Comparison of ENCODE assay signal across 1 cellular context in the genomic region with DNA sequence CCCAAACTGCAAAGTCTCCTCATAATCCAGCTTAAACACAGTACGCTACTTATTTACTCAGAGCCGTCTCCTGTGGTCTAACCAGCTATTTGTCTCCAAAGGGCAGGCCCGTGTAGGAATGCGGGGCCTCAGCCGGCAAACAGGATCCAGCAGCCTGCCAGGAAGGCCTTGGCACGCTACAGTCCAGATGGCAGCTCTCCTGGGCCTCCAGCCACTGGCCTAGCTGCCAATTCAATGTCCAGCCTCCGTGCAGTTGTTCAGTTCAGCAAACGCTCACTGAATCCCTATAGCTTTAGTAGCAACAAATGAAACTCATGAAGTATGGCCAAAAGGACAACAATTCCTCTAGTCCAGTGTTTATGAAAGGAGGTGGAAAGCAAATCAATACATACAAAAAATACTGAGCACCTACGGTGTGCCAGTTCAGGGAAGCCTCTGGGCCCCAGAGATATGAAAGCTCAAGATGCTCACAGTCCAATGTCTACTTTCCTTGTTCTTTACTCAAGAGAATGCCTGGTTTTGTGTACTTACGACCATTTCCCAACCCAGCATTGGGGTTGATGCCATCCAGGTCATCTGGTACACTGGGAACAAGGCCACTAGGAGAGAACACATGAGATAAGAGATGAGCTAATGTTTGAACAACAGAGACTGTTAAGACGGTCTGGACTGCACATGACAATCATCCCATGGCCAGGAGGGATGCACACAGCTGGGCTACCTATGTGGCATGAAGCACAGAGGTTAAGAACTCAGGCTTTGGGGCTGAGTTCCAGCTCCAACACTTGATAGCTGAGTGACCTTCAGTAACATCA.
TF ChIP-seq lines count a peak whose summit lies in the region.

No MANE protein-coding gene starts in this region.

TF ChIP-seq in HepG2, 621 proteins besides CTCF, POLR2A, EP300 and RAD21 (continues in another document):
- TF ChIP-seq ATF6 (CRISPR knock-in tag; conservative IDR thresholded peaks at IDR 0.05) = no peak
- no peak; the same call in 1 of the 2 replicates for TF ChIP-seq ZNF619 (CRISPR knock-in tag; IDR thresholded peaks at IDR 0.05)
- TF ChIP-seq ZFY (CRISPR knock-in tag; IDR thresholded peaks at IDR 0.05) = peak; percentile 81
- TF ChIP-seq HBP1 (CRISPR knock-in tag; IDR thresholded peaks at IDR 0.05; ENCODE audit: low read depth) = no peak
- TF ChIP-seq ZNF839 (CRISPR knock-in tag; IDR thresholded peaks at IDR 0.05; ENCODE audit: borderline replicate concordance) = no peak; the same call in 1 of the 2 replicates
- TF ChIP-seq, protein P1, sequence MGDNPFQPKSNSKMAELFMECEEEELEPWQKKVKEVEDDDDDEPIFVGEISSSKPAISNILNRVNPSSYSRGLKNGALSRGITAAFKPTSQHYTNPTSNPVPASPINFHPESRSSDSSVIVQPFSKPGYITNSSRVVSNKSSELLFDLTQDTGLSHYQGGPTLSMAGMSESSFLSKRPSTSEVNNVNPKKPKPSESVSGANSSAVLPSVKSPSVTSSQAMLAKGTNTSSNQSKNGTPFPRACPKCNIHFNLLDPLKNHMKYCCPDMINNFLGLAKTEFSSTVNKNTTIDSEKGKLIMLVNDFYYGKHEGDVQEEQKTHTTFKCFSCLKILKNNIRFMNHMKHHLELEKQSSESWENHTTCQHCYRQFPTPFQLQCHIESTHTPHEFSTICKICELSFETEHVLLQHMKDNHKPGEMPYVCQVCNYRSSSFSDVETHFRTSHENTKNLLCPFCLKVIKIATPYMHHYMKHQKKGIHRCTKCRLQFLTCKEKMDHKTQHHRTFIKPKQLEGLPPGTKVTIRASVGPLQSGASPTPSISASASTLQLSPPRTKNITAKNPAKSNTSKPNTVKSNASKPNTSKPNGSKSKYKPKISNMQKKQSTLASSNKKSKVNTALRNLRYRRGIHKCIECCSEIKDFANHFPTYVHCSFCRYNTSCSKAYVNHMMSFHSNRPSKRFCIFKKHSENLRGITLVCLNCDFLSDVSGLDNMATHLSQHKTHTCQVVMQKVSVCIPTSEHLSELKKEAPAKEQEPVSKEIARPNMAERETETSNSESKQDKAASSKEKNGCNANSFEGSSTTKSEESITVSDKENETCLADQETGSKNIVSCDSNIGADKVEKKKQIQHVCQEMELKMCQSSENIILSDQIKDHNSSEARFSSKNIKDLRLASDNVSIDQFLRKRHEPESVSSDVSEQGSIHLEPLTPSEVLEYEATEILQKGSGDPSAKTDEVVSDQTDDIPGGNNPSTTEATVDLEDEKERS (CRISPR knock-in tag; IDR thresholded peaks at IDR 0.05) = peak; percentile 96
- TF ChIP-seq, protein P2, sequence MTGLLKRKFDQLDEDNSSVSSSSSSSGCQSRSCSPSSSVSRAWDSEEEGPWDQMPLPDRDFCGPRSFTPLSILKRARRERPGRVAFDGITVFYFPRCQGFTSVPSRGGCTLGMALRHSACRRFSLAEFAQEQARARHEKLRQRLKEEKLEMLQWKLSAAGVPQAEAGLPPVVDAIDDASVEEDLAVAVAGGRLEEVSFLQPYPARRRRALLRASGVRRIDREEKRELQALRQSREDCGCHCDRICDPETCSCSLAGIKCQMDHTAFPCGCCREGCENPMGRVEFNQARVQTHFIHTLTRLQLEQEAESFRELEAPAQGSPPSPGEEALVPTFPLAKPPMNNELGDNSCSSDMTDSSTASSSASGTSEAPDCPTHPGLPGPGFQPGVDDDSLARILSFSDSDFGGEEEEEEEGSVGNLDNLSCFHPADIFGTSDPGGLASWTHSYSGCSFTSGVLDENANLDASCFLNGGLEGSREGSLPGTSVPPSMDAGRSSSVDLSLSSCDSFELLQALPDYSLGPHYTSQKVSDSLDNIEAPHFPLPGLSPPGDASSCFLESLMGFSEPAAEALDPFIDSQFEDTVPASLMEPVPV (CRISPR knock-in tag; IDR thresholded peaks at IDR 0.05) = 0 out of 2 replicates have a peak, but pooled peaks have one; percentile 16
- TF ChIP-seq ATAD3A (CRISPR knock-in tag; IDR thresholded peaks at IDR 0.05) = no peak
- TF ChIP-seq ZKSCAN1 (IDR thresholded peaks at IDR 0.05; ENCODE audit: low read length) = peak; percentile 16; the same call in 1 of the 2 replicates
- peak; percentile 42; the same call in 1 of the 2 replicates for TF ChIP-seq KDM4B (CRISPR knock-in tag; IDR thresholded peaks at IDR 0.05)
- no peak for TF ChIP-seq NFYB (CRISPR knock-in tag; IDR thresholded peaks at IDR 0.05)
- TF ChIP-seq ZNF224 (CRISPR knock-in tag; IDR thresholded peaks at IDR 0.05) = peak; percentile 64; the same call in 1 of the 2 replicates
- TF ChIP-seq EHMT2 (IDR thresholded peaks at IDR 0.05; ENCODE audit: borderline replicate concordance, low read depth, low read length) = peak; percentile 91
- no peak for TF ChIP-seq ZNF496 (CRISPR knock-in tag; IDR thresholded peaks at IDR 0.05; ENCODE audit: insufficient replicate concordance)
- TF ChIP-seq ZNF660 (CRISPR knock-in tag; IDR thresholded peaks at IDR 0.05; ENCODE audit: borderline replicate concordance, low read depth) = no peak
- no peak for TF ChIP-seq EZH2 (conservative IDR thresholded peaks at IDR 0.05; ENCODE audit: low read depth, low read length)
- TF ChIP-seq NFRKB (IDR thresholded peaks at IDR 0.05) = no peak
- no peak for TF ChIP-seq NPAS2 (CRISPR knock-in tag; IDR thresholded peaks at IDR 0.05; ENCODE audit: borderline replicate concordance)
- TF ChIP-seq ZNF629 (CRISPR knock-in tag; conservative IDR thresholded peaks at IDR 0.05) = no peak; the same call in 1 of the 2 replicates
- no peak for TF ChIP-seq ZNF724P (CRISPR knock-in tag; IDR thresholded peaks at IDR 0.05; ENCODE audit: borderline replicate concordance)
- TF ChIP-seq NR3C1 (CRISPR knock-in tag; IDR thresholded peaks at IDR 0.05) = no peak
- no peak for TF ChIP-seq ZNF546 (CRISPR knock-in tag; conservative IDR thresholded peaks at IDR 0.05)
- no peak for TF ChIP-seq HNRNPLL (IDR thresholded peaks at IDR 0.05; ENCODE audit: low read depth, low read length, poor library complexity, severe bottlenecking)
- TF ChIP-seq, protein P3, sequence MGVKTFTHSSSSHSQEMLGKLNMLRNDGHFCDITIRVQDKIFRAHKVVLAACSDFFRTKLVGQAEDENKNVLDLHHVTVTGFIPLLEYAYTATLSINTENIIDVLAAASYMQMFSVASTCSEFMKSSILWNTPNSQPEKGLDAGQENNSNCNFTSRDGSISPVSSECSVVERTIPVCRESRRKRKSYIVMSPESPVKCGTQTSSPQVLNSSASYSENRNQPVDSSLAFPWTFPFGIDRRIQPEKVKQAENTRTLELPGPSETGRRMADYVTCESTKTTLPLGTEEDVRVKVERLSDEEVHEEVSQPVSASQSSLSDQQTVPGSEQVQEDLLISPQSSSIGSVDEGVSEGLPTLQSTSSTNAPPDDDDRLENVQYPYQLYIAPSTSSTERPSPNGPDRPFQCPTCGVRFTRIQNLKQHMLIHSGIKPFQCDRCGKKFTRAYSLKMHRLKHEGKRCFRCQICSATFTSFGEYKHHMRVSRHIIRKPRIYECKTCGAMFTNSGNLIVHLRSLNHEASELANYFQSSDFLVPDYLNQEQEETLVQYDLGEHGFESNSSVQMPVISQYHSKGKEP (CRISPR knock-in tag; IDR thresholded peaks at IDR 0.05) = no peak
- peak; percentile 98 for TF ChIP-seq ASH2L (IDR thresholded peaks at IDR 0.05; ENCODE audit: insufficient read length, low read depth, low read length)
- no peak for TF ChIP-seq SRSF4 (IDR thresholded peaks at IDR 0.05; ENCODE audit: low read depth, low read length, poor library complexity, severe bottlenecking)
- TF ChIP-seq GPN1 (CRISPR knock-in tag; IDR thresholded peaks at IDR 0.05; ENCODE audit: borderline replicate concordance) = no peak
- peak; percentile 97 for TF ChIP-seq SALL1 (CRISPR knock-in tag; IDR thresholded peaks at IDR 0.05)
- no peak for TF ChIP-seq RORA (CRISPR knock-in tag; IDR thresholded peaks at IDR 0.05)
- TF ChIP-seq THYN1 (CRISPR knock-in tag; IDR thresholded peaks at IDR 0.05; ENCODE audit: borderline replicate concordance, low read depth) = no peak
- TF ChIP-seq DMAP1 (CRISPR knock-in tag; IDR thresholded peaks at IDR 0.05) = peak; percentile 81
- TF ChIP-seq ZNF547 (CRISPR knock-in tag; IDR thresholded peaks at IDR 0.05) = no peak
- TF ChIP-seq ZNF33B (CRISPR knock-in tag; IDR thresholded peaks at IDR 0.05) = peak; percentile 40; the same call in 1 of the 2 replicates
- TF ChIP-seq, protein P4, sequence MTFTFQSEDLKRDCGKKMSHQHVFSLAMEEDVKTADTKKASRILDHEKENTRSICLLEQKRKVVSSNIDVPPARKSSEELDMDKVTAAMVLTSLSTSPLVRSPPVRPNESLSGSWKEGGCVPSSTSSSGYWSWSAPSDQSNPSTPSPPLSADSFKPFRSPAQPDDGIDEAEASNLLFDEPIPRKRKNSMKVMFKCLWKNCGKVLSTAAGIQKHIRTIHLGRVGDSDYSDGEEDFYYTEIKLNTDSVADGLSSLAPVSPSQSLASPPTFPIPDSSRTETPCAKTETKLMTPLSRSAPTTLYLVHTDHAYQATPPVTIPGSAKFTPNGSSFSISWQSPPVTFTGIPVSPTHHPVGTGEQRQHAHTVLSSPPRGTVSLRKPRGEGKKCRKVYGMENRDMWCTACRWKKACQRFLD (CRISPR knock-in tag; IDR thresholded peaks at IDR 0.05; ENCODE audit: borderline replicate concordance) = no peak
- TF ChIP-seq, protein P5, sequence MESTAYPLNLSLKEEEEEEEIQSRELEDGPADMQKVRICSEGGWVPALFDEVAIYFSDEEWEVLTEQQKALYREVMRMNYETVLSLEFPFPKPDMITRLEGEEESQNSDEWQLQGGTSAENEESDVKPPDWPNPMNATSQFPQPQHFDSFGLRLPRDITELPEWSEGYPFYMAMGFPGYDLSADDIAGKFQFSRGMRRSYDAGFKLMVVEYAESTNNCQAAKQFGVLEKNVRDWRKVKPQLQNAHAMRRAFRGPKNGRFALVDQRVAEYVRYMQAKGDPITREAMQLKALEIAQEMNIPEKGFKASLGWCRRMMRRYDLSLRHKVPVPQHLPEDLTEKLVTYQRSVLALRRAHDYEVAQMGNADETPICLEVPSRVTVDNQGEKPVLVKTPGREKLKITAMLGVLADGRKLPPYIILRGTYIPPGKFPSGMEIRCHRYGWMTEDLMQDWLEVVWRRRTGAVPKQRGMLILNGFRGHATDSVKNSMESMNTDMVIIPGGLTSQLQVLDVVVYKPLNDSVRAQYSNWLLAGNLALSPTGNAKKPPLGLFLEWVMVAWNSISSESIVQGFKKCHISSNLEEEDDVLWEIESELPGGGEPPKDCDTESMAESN (CRISPR knock-in tag; conservative IDR thresholded peaks at IDR 0.05) = peak; percentile 65; the same call in 1 of the 2 replicates
- TF ChIP-seq CBFB (CRISPR knock-in tag; IDR thresholded peaks at IDR 0.05) = peak; percentile 73
- TF ChIP-seq, protein P6, sequence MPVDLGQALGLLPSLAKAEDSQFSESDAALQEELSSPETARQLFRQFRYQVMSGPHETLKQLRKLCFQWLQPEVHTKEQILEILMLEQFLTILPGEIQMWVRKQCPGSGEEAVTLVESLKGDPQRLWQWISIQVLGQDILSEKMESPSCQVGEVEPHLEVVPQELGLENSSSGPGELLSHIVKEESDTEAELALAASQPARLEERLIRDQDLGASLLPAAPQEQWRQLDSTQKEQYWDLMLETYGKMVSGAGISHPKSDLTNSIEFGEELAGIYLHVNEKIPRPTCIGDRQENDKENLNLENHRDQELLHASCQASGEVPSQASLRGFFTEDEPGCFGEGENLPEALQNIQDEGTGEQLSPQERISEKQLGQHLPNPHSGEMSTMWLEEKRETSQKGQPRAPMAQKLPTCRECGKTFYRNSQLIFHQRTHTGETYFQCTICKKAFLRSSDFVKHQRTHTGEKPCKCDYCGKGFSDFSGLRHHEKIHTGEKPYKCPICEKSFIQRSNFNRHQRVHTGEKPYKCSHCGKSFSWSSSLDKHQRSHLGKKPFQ (CRISPR knock-in tag; IDR thresholded peaks at IDR 0.05; ENCODE audit: insufficient replicate concordance) = peak; percentile 50
- TF ChIP-seq ZNF276 (CRISPR knock-in tag; IDR thresholded peaks at IDR 0.05; ENCODE audit: low read depth) = no peak
- TF ChIP-seq ZNF333 (CRISPR knock-in tag; IDR thresholded peaks at IDR 0.05; ENCODE audit: borderline replicate concordance) = peak; percentile 49; the same call in 1 of the 2 replicates
- TF ChIP-seq ZNF746 (CRISPR knock-in tag; IDR thresholded peaks at IDR 0.05) = peak; percentile 65; the same call in 1 of the 2 replicates
- peak; percentile 98 for TF ChIP-seq RCOR2 (CRISPR knock-in tag; IDR thresholded peaks at IDR 0.05)
- no peak for TF ChIP-seq GLI4 (CRISPR knock-in tag; IDR thresholded peaks at IDR 0.05; ENCODE audit: borderline replicate concordance)
- TF ChIP-seq ZNF30 (CRISPR knock-in tag; IDR thresholded peaks at IDR 0.05) = no peak
- peak; percentile 93 for TF ChIP-seq NR2F2 (IDR thresholded peaks at IDR 0.05; ENCODE audit: borderline replicate concordance, low read depth)
